ENCODE assay signal across 13 cellular contexts in the genomic region with DNA sequence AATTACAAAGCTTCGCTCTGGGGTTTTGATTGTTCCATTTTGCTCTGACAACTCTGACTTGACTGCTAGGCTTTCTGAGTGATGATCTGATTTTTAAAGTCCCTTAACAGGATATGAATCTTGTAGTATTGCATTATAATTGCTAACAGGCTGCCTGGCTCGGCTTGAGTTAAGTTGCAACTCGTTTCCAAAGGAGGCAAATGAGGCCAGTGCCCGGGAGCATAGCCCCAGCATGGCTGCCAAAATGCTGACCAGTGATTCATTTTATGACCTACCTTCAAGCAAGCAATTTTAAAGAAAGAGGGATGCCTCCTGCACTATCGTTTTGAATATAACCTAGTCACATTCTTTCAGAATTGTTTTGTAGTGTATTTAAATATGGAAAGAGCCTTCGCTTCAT.
DNase-seq lines count a peak whose midpoint lies in the region; ATAC-seq, FAIRE-seq and TF ChIP-seq lines count a peak whose summit lies in the region.
"Had no signal": no experiment of that assay in that cellular context is flagged by ENCODE, and none has a peak within 500 bp of the region (broad histone marks: within the 10 kb centered on the region; RNA-seq: fewer than 3 reads in every experiment).

No MANE protein-coding gene starts in this region.

- DNase-seq in AG09309 (ENCODE audit: low read depth) = peak; percentile 96
- DNase-seq in adipocyte (ENCODE audit: low read depth) = peak; percentile 94
- peak; percentile 71 for DNase-seq in left ventricle myocardium superior
- peak; percentile 83 to 90 for DNase-seq in gastrocnemius medialis
- no peak for DNase-seq in activated gamma-delta T cell treated with Interleukin-2 at 50 U/mL for 16 hours
- no peak for DNase-seq in H7
- no peak for DNase-seq in RCC 7860 (ENCODE audit: low spot score)
- DNase-seq in cerebellar nuclear complex (lab: John Stamatoyannopoulos, UW) = no peak
- DNase-seq: activated effector memory CD4-positive, alpha-beta T cell treated with anti-CD3 and anti-CD28 coated beads, Interleukin-2, amount 50 U/mL, for 16 hours; AML-193; dermis blood vessel endothelial cell; MM.1S; NCI-H524 had no signal

- peak in 1 of 2 donors; percentile 40 for TF ChIP-seq POLR2A in gastrocnemius medialis (IDR thresholded peaks at IDR 0.05)

- H3K36me3 ChIP-seq in adipocyte (ENCODE audit: control insufficient read depth, insufficient read depth, low read length, severe bottlenecking) (no peaks in the 10 kb centered on the region), gastrocnemius medialis (no peaks in the 10 kb centered on the region), H7 (replicated peaks; ENCODE audit: control insufficient read depth, insufficient read depth, low read length) (no peaks in the 10 kb centered on the region)

- H3K4me3 ChIP-seq in AG09309 (ENCODE audit: control insufficient read depth, low read depth, low read length) = no peak overlapping the region; the same call in 1 of the 2 replicates
- peak overlapping the region; percentile 76 for H3K4me3 ChIP-seq in adipocyte (ENCODE audit: low read length)
- peak overlapping the region; percentile 12 to 42 (median 30) for H3K4me3 ChIP-seq in gastrocnemius medialis
- no peak overlapping the region for H3K4me3 ChIP-seq in H7 (ENCODE audit: insufficient read depth, low read depth, low read length)

- peak overlapping the region; percentile 65 to 75 (median 72) for H3K27ac ChIP-seq in gastrocnemius medialis

- H3K9ac ChIP-seq in adipocyte (ENCODE audit: low read length) = peak overlapping the region; percentile 91

- H3K4me1 ChIP-seq in adipocyte (ENCODE audit: control insufficient read depth, insufficient read depth, low read length) = peaks cover 67% of the 10 kb centered on the region
- H3K4me1 ChIP-seq in gastrocnemius medialis = peaks cover 25 to 31% of the 10 kb centered on the region in 2 donors

- ATAC-seq in left ventricle myocardium superior (peak; percentile 90), gastrocnemius medialis (peak; percentile 96 to 97)

- intact Hi-C loops in left ventricle myocardium superior (cut with micrococcal nuclease) = no loop called here
- intact Hi-C loops in gastrocnemius medialis (cut with DNase I; ENCODE audit: low total_unique reads) = no loop called here

- in situ Hi-C loops in gastrocnemius medialis (cut with MboI; ENCODE audit: low sequenced_read_pairs in 4 of 4) = no loop called here

- H3K27me3 ChIP-seq in adipocyte (replicated peaks; ENCODE audit: control insufficient read depth, insufficient read depth, low read length) (no peaks in the 10 kb centered on the region), gastrocnemius medialis (no peaks in the 10 kb centered on the region), H7 (ENCODE audit: control insufficient read depth, insufficient read depth, low read length) (no peaks in the 10 kb centered on the region)

- TF ChIP-seq CTCF in AG09309 (IDR thresholded peaks at IDR 0.05; ENCODE audit: control insufficient read depth, insufficient read depth, low read depth, low read length, missing control alignments) (no peak), gastrocnemius medialis (IDR thresholded peaks at IDR 0.05 in 4 of 5, conservative IDR thresholded peaks at IDR 0.05 in 1 of 5) (no peak)

- H3K9me3 ChIP-seq in adipocyte (ENCODE audit: control insufficient read depth, low read length) = no peaks in the 10 kb centered on the region
- H3K9me3 ChIP-seq in gastrocnemius medialis = no peaks in the 10 kb centered on the region

- no peak for FAIRE-seq in RCC 7860 (lab: Jason Lieb, UNC)

Comparison
In these comparisons a context has a peak if more than half of its experiments do, and no peak if none do; other contexts are left out.
1. DNase-seq: peak in AG09309 (single experiment), adipocyte (single experiment), left ventricle myocardium superior (single experiment) and gastrocnemius medialis (2 of 2); none in activated gamma-delta T cell treated with Interleukin-2 at 50 U/mL for 16 hours (single experiment), H7 (single experiment), RCC 7860 (single experiment) and cerebellar nuclear complex (0 of 2).
2. H3K4me3 ChIP-seq: peak in adipocyte (single experiment) and gastrocnemius medialis (4 of 4); none in AG09309 (single experiment) and H7 (single experiment).